ENCODE assay signal across 21 cellular contexts in genomic region chr17:51060396-51060795, GRCh38.
DNase-seq lines count a peak whose midpoint lies in the region; ATAC-seq and TF ChIP-seq lines count a peak whose summit lies in the region.
"Had no signal": no experiment of that assay in that cellular context is flagged by ENCODE, and none has a peak within 500 bp of the region (broad histone marks: within the 10 kb centered on the region; RNA-seq: fewer than 3 reads in every experiment).

No MANE protein-coding gene starts in this region.

- no peaks in the 10 kb centered on the region for H3K27me3 Mint-ChIP-seq in HFFc6 (ENCODE audit: insufficient read depth)

- no peak overlapping the region for H2AFZ ChIP-seq in osteoblast (ENCODE audit: low read length)

- H3K9me3 ChIP-seq in body of pancreas = no peaks in the 10 kb centered on the region
- no peaks in the 10 kb centered on the region for H3K9me3 ChIP-seq in osteoblast (ENCODE audit: low read depth, low read length)
- no peaks in the 10 kb centered on the region for H3K9me3 ChIP-seq in tibial artery

- 87 to 98% methylated on average over 5 of the region's 5 CpGs for WGBS in body of pancreas, 2 donors

- H3K36me3 Mint-ChIP-seq in HFFc6 (ENCODE audit: low read depth) = peaks cover 7% of the 10 kb centered on the region

- no peaks in the 10 kb centered on the region for H3K9me3 Mint-ChIP-seq in HFFc6

- TF ChIP-seq POLR2A in body of pancreas (IDR thresholded peaks at IDR 0.05) = no peak

- H3K4me3 Mint-ChIP-seq in HFFc6 = peak overlapping the region; percentile 43; the same call in 1 of the 2 replicates

- peaks cover 79% of the 10 kb centered on the region for H3K79me2 ChIP-seq in osteoblast (ENCODE audit: insufficient read depth, low read length)

- DNase-seq in NCI-H146 (lab: John Stamatoyannopoulos, UW) = peak; percentile 11
- no peak for DNase-seq in NCI-H146 treated with DMSO at 0.1 percent for 48 hours (lab: John Stamatoyannopoulos, UW; ENCODE audit: unreplicated experiment)
- no peak for DNase-seq in HFFc6
- peak in 2 of 4 donors; percentile 37 to 45 for DNase-seq in body of pancreas
- no peak for DNase-seq in osteoblast (ENCODE audit: insufficient read length, low spot score, missing footprints)
- no peak for DNase-seq in tibial artery
- DNase-seq in NCI-H1105 (lab: John Stamatoyannopoulos, UW) = no peak
- DNase-seq: AML-193, DMS79 treated with DMSO at 0.1 percent for 48 hours, H7, MV-4-11, NCI-H1417 treated with DMSO at 0.1 percent for 48 hours, NCI-H2081, NCI-H2227 treated with DMSO at 0.1 percent for 48 hours, NCI-H510A treated with DMSO at 0.1 percent for 48 hours, NCI-H774, SHP77 had no signal

- ATAC-seq in body of pancreas (peak; percentile 45), HG03025 (IDR thresholded peaks at IDR 0.05; ENCODE audit: low FRiP score, unreplicated experiment) (no peak)

- no peaks in the 10 kb centered on the region for H3K36me3 ChIP-seq in body of pancreas (replicated peaks in 1 of 2; ENCODE audit: insufficient read depth in 1 of 2, low read depth in 2 of 2)
- no peaks in the 10 kb centered on the region for H3K36me3 ChIP-seq in osteoblast (ENCODE audit: insufficient read depth, low read length)
- H3K36me3 ChIP-seq in tibial artery = no peaks in the 10 kb centered on the region

- H4K20me1 ChIP-seq in osteoblast (ENCODE audit: insufficient read depth, low read length) = no peaks in the 10 kb centered on the region

- H3K27ac Mint-ChIP-seq in HFFc6 = no peak overlapping the region

- H3K27me3 ChIP-seq in body of pancreas (no peaks in the 10 kb centered on the region), osteoblast (ENCODE audit: insufficient read depth, low read length) (no peaks in the 10 kb centered on the region), tibial artery (no peaks in the 10 kb centered on the region)

- H3K4me3 ChIP-seq in body of pancreas (no peak overlapping the region), osteoblast (ENCODE audit: insufficient read depth, low read length) (no peak overlapping the region), tibial artery (no peak overlapping the region)
- H3K4me3 ChIP-seq: SK-N-MC had no signal

- H3K4me1 ChIP-seq in body of pancreas = peaks cover 37% of the 10 kb centered on the region
- H3K4me1 ChIP-seq in osteoblast (ENCODE audit: insufficient read depth, low read length) = peaks cover 44% of the 10 kb centered on the region
- peaks cover 0 to 31% (median 18%) of the 10 kb centered on the region in 4 donors for H3K4me1 ChIP-seq in tibial artery

- no peak overlapping the region for H3K27ac ChIP-seq in body of pancreas
- H3K27ac ChIP-seq in osteoblast (ENCODE audit: low read depth, low read length) = peak overlapping the region; percentile 35
- H3K27ac ChIP-seq in tibial artery = no peak overlapping the region
- H3K27ac ChIP-seq: 22Rv1, C4-2B, SK-N-MC had no signal

- H3K4me1 Mint-ChIP-seq in HFFc6 (ENCODE audit: low read depth) = peaks cover 53% of the 10 kb centered on the region

- intact Hi-C loops in body of pancreas (cut with DNase I) = no loop called here
- intact Hi-C loops in tibial artery (cut with DNase I; ENCODE audit: low total_unique reads) = no loop called here

- no peak overlapping the region for H3K4me2 ChIP-seq in osteoblast (ENCODE audit: insufficient read depth, low read length)

- no peak for TF ChIP-seq CTCF in HFFc6 (IDR thresholded peaks at IDR 0.05)
- no peak for TF ChIP-seq CTCF in body of pancreas (IDR thresholded peaks at IDR 0.05)
- no peak for TF ChIP-seq CTCF in osteoblast (IDR thresholded peaks at IDR 0.05; ENCODE audit: extremely low read depth, low read depth, low read length)
- no peak for TF ChIP-seq CTCF in tibial artery (IDR thresholded peaks at IDR 0.05)
